In genomic region chr2:108330971-108331370, GRCh38 we compare ENCODE assay signal across 2 cellular contexts.
TF ChIP-seq lines count a peak whose summit lies in the region.

No MANE protein-coding gene starts in this region.

TF ChIP-seq in IMR-90, 13 proteins besides CTCF, POLR2A, EP300 and RAD21:
- TF ChIP-seq CEBPB (IDR thresholded peaks at IDR 0.05; ENCODE audit: low read depth, low read length) (no peak), ELK1 (IDR thresholded peaks at IDR 0.05; ENCODE audit: borderline replicate concordance, low read depth, low read length) (no peak), FOS (IDR thresholded peaks at IDR 0.05; ENCODE audit: low read depth, low read length) (no peak), MAZ (IDR thresholded peaks at IDR 0.05; ENCODE audit: borderline replicate concordance, low read depth, low read length) (no peak), NFE2L2 (IDR thresholded peaks at IDR 0.05; ENCODE audit: low read depth, low read length) (no peak), CHD1 (IDR thresholded peaks at IDR 0.05; ENCODE audit: low read depth, low read length) (no peak), MXI1 (IDR thresholded peaks at IDR 0.05; ENCODE audit: borderline replicate concordance, low read depth, low read length) (no peak), RCOR1 (IDR thresholded peaks at IDR 0.05; ENCODE audit: insufficient replicate concordance, low read length) (no peak), BHLHE40 (IDR thresholded peaks at IDR 0.05; ENCODE audit: low read depth, low read length) (no peak)
TF ChIP-seq in IMR-90: peak in this region for 0.

TF ChIP-seq in K562, 482 proteins besides CTCF, POLR2A, EP300 and RAD21:
- no peak for TF ChIP-seq ZNF263 (CRISPR knock-in tag; IDR thresholded peaks at IDR 0.05; ENCODE audit: borderline replicate concordance)
- no peak for TF ChIP-seq ZNF232 (CRISPR knock-in tag; IDR thresholded peaks at IDR 0.05)
- no peak for TF ChIP-seq PRMT5 (CRISPR knock-in tag; IDR thresholded peaks at IDR 0.05)
- no peak for TF ChIP-seq TOE1 (IDR thresholded peaks at IDR 0.05; ENCODE audit: borderline replicate concordance)
- no peak for TF ChIP-seq TOE1 (CRISPR knock-in tag; IDR thresholded peaks at IDR 0.05; ENCODE audit: borderline replicate concordance, low read depth)
- TF ChIP-seq TCF15 (CRISPR knock-in tag; IDR thresholded peaks at IDR 0.05): no peak
- no peak for TF ChIP-seq ZNF551 (CRISPR knock-in tag; IDR thresholded peaks at IDR 0.05)
- TF ChIP-seq, protein P1, sequence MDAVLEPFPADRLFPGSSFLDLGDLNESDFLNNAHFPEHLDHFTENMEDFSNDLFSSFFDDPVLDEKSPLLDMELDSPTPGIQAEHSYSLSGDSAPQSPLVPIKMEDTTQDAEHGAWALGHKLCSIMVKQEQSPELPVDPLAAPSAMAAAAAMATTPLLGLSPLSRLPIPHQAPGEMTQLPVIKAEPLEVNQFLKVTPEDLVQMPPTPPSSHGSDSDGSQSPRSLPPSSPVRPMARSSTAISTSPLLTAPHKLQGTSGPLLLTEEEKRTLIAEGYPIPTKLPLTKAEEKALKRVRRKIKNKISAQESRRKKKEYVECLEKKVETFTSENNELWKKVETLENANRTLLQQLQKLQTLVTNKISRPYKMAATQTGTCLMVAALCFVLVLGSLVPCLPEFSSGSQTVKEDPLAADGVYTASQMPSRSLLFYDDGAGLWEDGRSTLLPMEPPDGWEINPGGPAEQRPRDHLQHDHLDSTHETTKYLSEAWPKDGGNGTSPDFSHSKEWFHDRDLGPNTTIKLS (IDR thresholded peaks at IDR 0.05; ENCODE audit: borderline replicate concordance, low read depth): no peak
- no peak for TF ChIP-seq NFIX (CRISPR knock-in tag; IDR thresholded peaks at IDR 0.05; ENCODE audit: low read depth)
- no peak for TF ChIP-seq ZBTB40 (IDR thresholded peaks at IDR 0.05)
- no peak for TF ChIP-seq ZBTB40 (CRISPR knock-in tag; IDR thresholded peaks at IDR 0.05)
- TF ChIP-seq KLF13 (tag; IDR thresholded peaks at IDR 0.05; ENCODE audit: borderline replicate concordance, low read depth): no peak
- TF ChIP-seq RFX5 (IDR thresholded peaks at IDR 0.05; ENCODE audit: low read depth, low read length): no peak
- no peak for TF ChIP-seq ZNF184 (CRISPR knock-in tag; IDR thresholded peaks at IDR 0.05)
- TF ChIP-seq RNF219 (CRISPR knock-in tag; IDR thresholded peaks at IDR 0.05): no peak
- no peak for TF ChIP-seq XRCC4 (IDR thresholded peaks at IDR 0.05; ENCODE audit: extremely low read depth, insufficient read depth, insufficient read length)
- TF ChIP-seq, protein P2, sequence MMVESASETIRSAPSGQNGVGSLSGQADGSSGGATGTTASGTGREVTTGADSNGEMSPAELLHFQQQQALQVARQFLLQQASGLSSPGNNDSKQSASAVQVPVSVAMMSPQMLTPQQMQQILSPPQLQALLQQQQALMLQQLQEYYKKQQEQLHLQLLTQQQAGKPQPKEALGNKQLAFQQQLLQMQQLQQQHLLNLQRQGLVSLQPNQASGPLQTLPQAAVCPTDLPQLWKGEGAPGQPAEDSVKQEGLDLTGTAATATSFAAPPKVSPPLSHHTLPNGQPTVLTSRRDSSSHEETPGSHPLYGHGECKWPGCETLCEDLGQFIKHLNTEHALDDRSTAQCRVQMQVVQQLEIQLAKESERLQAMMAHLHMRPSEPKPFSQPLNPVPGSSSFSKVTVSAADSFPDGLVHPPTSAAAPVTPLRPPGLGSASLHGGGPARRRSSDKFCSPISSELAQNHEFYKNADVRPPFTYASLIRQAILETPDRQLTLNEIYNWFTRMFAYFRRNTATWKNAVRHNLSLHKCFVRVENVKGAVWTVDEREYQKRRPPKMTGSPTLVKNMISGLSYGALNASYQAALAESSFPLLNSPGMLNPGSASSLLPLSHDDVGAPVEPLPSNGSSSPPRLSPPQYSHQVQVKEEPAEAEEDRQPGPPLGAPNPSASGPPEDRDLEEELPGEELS (CRISPR knock-in tag; IDR thresholded peaks at IDR 0.05; ENCODE audit: borderline replicate concordance): no peak
- TF ChIP-seq HMGN3 (IDR thresholded peaks at IDR 0.05; ENCODE audit: borderline replicate concordance, extremely low read depth, insufficient read length, low read depth, low read length): no peak
- no peak for TF ChIP-seq HMG20A (CRISPR knock-in tag; conservative IDR thresholded peaks at IDR 0.05)
